In genomic region chr7:144818516-144818915, GRCh38 we compare ENCODE assay signal across 9 cellular contexts.
DNase-seq lines count a peak whose midpoint lies in the region; ATAC-seq lines count a peak whose summit lies in the region.
"Had no signal": no experiment of that assay in that cellular context is flagged by ENCODE, and none has a peak within 500 bp of the region (broad histone marks: within the 10 kb centered on the region; RNA-seq: fewer than 3 reads in every experiment).

No MANE protein-coding gene starts in this region.

- DNase-seq in activated CD4-positive, CD25-positive, alpha-beta regulatory T cell treated with anti-CD3 and anti-CD28 coated beads, Interleukin-2, amount 50 U/mL, for 16 hours (ENCODE audit: low read depth, low spot score), result peak; percentile 22
- no peak for DNase-seq in activated CD4-positive, CD25-positive, alpha-beta regulatory T cell treated with anti-CD3 and anti-CD28 coated beads, Interleukin-2, amount 50 U/mL, for 72 hours
- DNase-seq in activated naive CD4-positive, alpha-beta T cell treated with anti-CD3 and anti-CD28 coated beads, Interleukin-2, amount 50 U/mL, for 16 hours, result peak; percentile 24
- peak; percentile 38 for DNase-seq in stimulated activated naive CD8-positive, alpha-beta T cell treated with anti-CD3 and anti-CD28 coated beads, Interleukin-15, Interleukin-2, amounts not matched to agents 100 U/mL and 50 U/mL, for 24 hours
- no peak for DNase-seq in SW480 (ENCODE audit: low spot score)
- DNase-seq in NCI-H510A (lab: John Stamatoyannopoulos, UW), result no peak
- DNase-seq in KBM-7, result no peak

- ATAC-seq in HG03432 (IDR thresholded peaks at IDR 0.05; ENCODE audit: unreplicated experiment), result peak; percentile 79
- ATAC-seq in stimulated activated naive CD8-positive, alpha-beta T cell treated with anti-CD3 and anti-CD28 coated beads, Interleukin-15, Interleukin-2, amounts not matched to agents 100 U/mL and 50 U/mL, for 24 hours, result peak; percentile 82
- ATAC-seq: Panc1 had no signal

- in situ Hi-C loops in KBM-7 (cut with MboI; ENCODE audit: low pct_unique_long_range_greater_than_20kb, low sequenced_read_pairs), result no loop called here

Comparison
In these comparisons a context has a peak if more than half of its experiments do, and no peak if none do; other contexts are left out.
1. DNase-seq: peak in activated CD4-positive, CD25-positive, alpha-beta regulatory T cell treated with anti-CD3 and anti-CD28 coated beads, Interleukin-2, amount 50 U/mL, for 16 hours (single experiment), activated naive CD4-positive, alpha-beta T cell treated with anti-CD3 and anti-CD28 coated beads, Interleukin-2, amount 50 U/mL, for 16 hours (single experiment) and stimulated activated naive CD8-positive, alpha-beta T cell treated with anti-CD3 and anti-CD28 coated beads, Interleukin-15, Interleukin-2, amounts not matched to agents 100 U/mL and 50 U/mL, for 24 hours (single experiment); none in activated CD4-positive, CD25-positive, alpha-beta regulatory T cell treated with anti-CD3 and anti-CD28 coated beads, Interleukin-2, amount 50 U/mL, for 72 hours (single experiment), SW480 (single experiment), NCI-H510A (single experiment) and KBM-7 (single experiment).